10 cellular contexts compared by ENCODE assay signal in genomic region chr6:116633685-116634084, GRCh38. TPM values are rescaled to one million over a fixed set of nuclear protein-coding genes. Genes with fewer than 3 reads are reported as not detected.
DNase-seq lines count a peak whose midpoint lies in the region; ATAC-seq, FAIRE-seq and TF ChIP-seq lines count a peak whose summit lies in the region.
"Had no signal": no experiment of that assay in that cellular context is flagged by ENCODE, and none has a peak within 500 bp of the region (broad histone marks: within the 10 kb centered on the region; RNA-seq: fewer than 3 reads in every experiment).

No MANE protein-coding gene starts in this region.

- SMC1A ChIA-PET in GM12878 (lab: Charles Lee; ENCODE audit: uncharacterized antibody, unreplicated experiment) = interaction anchor here (0.8 kb wide), 1 partner anchor 9 kb away, joined by 3 read pairs; no protein-coding TSS in a partner anchor

- in situ Hi-C loops in GM12878 (cut with MboI) = no loop called here

- no peak for FAIRE-seq in GM12878 (lab: Jason Lieb, UNC)

- BruUV-seq in GM12878 (replicated peaks; lab: Mats Ljungman, UMichigan) = no TSS peak

- no peak overlapping the region for H3K9ac ChIP-seq in Loucy (ENCODE audit: low read depth, low read length, poor library complexity, severe bottlenecking)
- H3K9ac ChIP-seq in GM12878 (ENCODE audit: control insufficient read depth, insufficient read depth, low read length) = no peak overlapping the region

- CTCF ChIA-PET in GM12878 (lab: Yijun Ruan, JAX) = interaction anchor here (0.6 to 1.7 kb wide), 2 partner anchors 14 to 73 kb away, joined by 3 to 4 read pairs; no protein-coding TSS in a partner anchor

- H4K20me1 ChIP-seq in Loucy (ENCODE audit: insufficient read depth, low read length, poor library complexity, severe bottlenecking) (no peaks in the 10 kb centered on the region), GM12878 (ENCODE audit: control insufficient read depth, insufficient read depth) (no peaks in the 10 kb centered on the region), osteoblast (ENCODE audit: insufficient read depth, low read length) (no peaks in the 10 kb centered on the region)

- H2AFZ ChIP-seq in Loucy (ENCODE audit: low read length) (no peak overlapping the region), GM12878 (ENCODE audit: control insufficient read depth, low read depth, low read length) (no peak overlapping the region), osteoblast (ENCODE audit: low read length) (no peak overlapping the region)

- RAD21 ChIA-PET in GM12878 (lab: Charles Lee; ENCODE audit: unreplicated experiment) = no interaction called here

- peaks cover 29% of the 10 kb centered on the region for H3K4me1 ChIP-seq in Loucy (ENCODE audit: insufficient read depth, low read length, poor library complexity, severe bottlenecking)
- no peaks in the 10 kb centered on the region for H3K4me1 ChIP-seq in GM12878 (ENCODE audit: control insufficient read depth, insufficient read depth, low read length)
- no peaks in the 10 kb centered on the region for H3K4me1 ChIP-seq in osteoblast (ENCODE audit: insufficient read depth, low read length)
- H3K4me1 ChIP-seq: SJSA1 had no signal

- no peaks in the 10 kb centered on the region for H3K9me3 ChIP-seq in Loucy (ENCODE audit: insufficient read depth, low read depth, low read length)
- no peaks in the 10 kb centered on the region for H3K9me3 ChIP-seq in GM12878 (replicated peaks; ENCODE audit: control insufficient read depth, insufficient read depth, low read length)
- H3K9me3 ChIP-seq in osteoblast (ENCODE audit: low read depth, low read length) = no peaks in the 10 kb centered on the region
- H3K9me3 ChIP-seq: neutrophil, SJSA1 had no signal

- no peak for TF ChIP-seq RAD21 in GM12878 (IDR thresholded peaks at IDR 0.05; ENCODE audit: insufficient read depth, low read depth, low read length)

- H3K9me2 ChIP-seq in Loucy (replicated peaks; ENCODE audit: low read depth, low read length) = no peaks in the 10 kb centered on the region

- no peak overlapping the region for H3K27ac ChIP-seq in GM12878 (ENCODE audit: control insufficient read depth, insufficient read depth)
- H3K27ac ChIP-seq in osteoblast (ENCODE audit: low read depth, low read length) = no peak overlapping the region
- H3K27ac ChIP-seq: neutrophil, SJSA1 had no signal

- H3K4me2 ChIP-seq in Loucy (ENCODE audit: low read depth, low read length, poor library complexity, severe bottlenecking) (no peak overlapping the region), GM12878 (ENCODE audit: control insufficient read depth, insufficient read depth) (no peak overlapping the region), osteoblast (ENCODE audit: insufficient read depth, low read length) (no peak overlapping the region)

- POLR2A ChIA-PET in GM12878 (lab: Charles Lee) = interaction anchor here (0.5 to 0.6 kb wide), 2 partner anchors 27 to 35 kb away, joined by 3 read pairs; partner anchors contain the start of gene ZUP1

- WGBS in GM12878 (ENCODE audit: insufficient coverage, insufficient replicate concordance, low lambda C conversion rate, missing lambda C conversion rate) = 76% methylated on average over 2 of the region's 2 CpGs

- no peak for TF ChIP-seq EP300 in GM12878 (IDR thresholded peaks at IDR 0.05; ENCODE audit: borderline replicate concordance in 1 of 2, control insufficient read depth in 1 of 2, low read depth in 2 of 2, low read length in 2 of 2)

- no peaks in the 10 kb centered on the region for H3K27me3 ChIP-seq in Loucy (ENCODE audit: insufficient read depth, low read length, poor library complexity, severe bottlenecking)
- H3K27me3 ChIP-seq in GM12878 (replicated peaks in 1 of 2; ENCODE audit: control insufficient read depth in 2 of 2, insufficient read depth in 2 of 2, low read length in 1 of 2) = no peaks in the 10 kb centered on the region
- no peaks in the 10 kb centered on the region for H3K27me3 ChIP-seq in osteoblast (ENCODE audit: insufficient read depth, low read length)
- H3K27me3 ChIP-seq: neutrophil, SJSA1 had no signal

- TF ChIP-seq POLR2A in GM12878 (IDR thresholded peaks at IDR 0.05; ENCODE audit: low read depth, low read length) = no peak

- peaks cover 10% of the 10 kb centered on the region for H3F3A ChIP-seq in Loucy (ENCODE audit: low read depth)

- peak; percentile 6 to 32 for DNase-seq in SHP77 (lab: John Stamatoyannopoulos, UW)
- DNase-seq in SHP77 treated with DMSO at 0.1 percent for 48 hours (lab: John Stamatoyannopoulos, UW) = no peak
- DNase-seq in GM12878 (ENCODE audit: low read depth, low spot score) = no peak
- DNase-seq in osteoblast (ENCODE audit: insufficient read length, low spot score, missing footprints) = no peak
- no peak for DNase-seq in pons (ENCODE audit: low spot score)

- ATAC-seq in GM12878 (peak; percentile 47), GM19324 (IDR thresholded peaks at IDR 0.05; ENCODE audit: low FRiP score, unreplicated experiment) (no peak), HG02798 (IDR thresholded peaks at IDR 0.05; ENCODE audit: poor library complexity, unreplicated experiment) (no peak)

- TF ChIP-seq CTCF in Loucy (conservative IDR thresholded peaks at IDR 0.05; ENCODE audit: low read length) (peak; percentile 58), GM12878 (IDR thresholded peaks at IDR 0.05 in 2 of 3, conservative IDR thresholded peaks at IDR 0.05 in 1 of 3; ENCODE audit: control insufficient read depth in 2 of 3, extremely low read depth in 1 of 3, insufficient read depth in 1 of 3, low read depth in 3 of 3, low read length in 3 of 3) (peak; percentile 17 to 42 (median 21); a peak in 2 of 6 replicates), osteoblast (IDR thresholded peaks at IDR 0.05; ENCODE audit: extremely low read depth, low read depth, low read length) (peak; percentile 20)

- no peaks in the 10 kb centered on the region for H3K79me2 ChIP-seq in Loucy (ENCODE audit: insufficient read depth, low read length)
- H3K79me2 ChIP-seq in GM12878 (ENCODE audit: control insufficient read depth, insufficient read depth, low read length) = no peaks in the 10 kb centered on the region
- peaks cover 2% of the 10 kb centered on the region for H3K79me2 ChIP-seq in osteoblast (ENCODE audit: insufficient read depth, low read length)

- intact Hi-C loops in GM12878 (cut with micrococcal nuclease; ENCODE audit: unreplicated experiment) = no loop called here

- H3K36me3 ChIP-seq in Loucy (ENCODE audit: insufficient read depth, low read length) (peaks cover 29% of the 10 kb centered on the region), GM12878 (ENCODE audit: control insufficient read depth in 2 of 2, insufficient read depth in 2 of 2, low read length in 1 of 2) (peaks cover 3% of the 10 kb centered on the region in 2 experiments; a peak in 3 of 4 replicates), osteoblast (ENCODE audit: insufficient read depth, low read length) (peaks cover 4% of the 10 kb centered on the region)

- H3K4me3 ChIP-seq in Loucy (ENCODE audit: low read length, poor library complexity, severe bottlenecking) = no peak overlapping the region
- no peak overlapping the region for H3K4me3 ChIP-seq in GM12878
- H3K4me3 ChIP-seq in osteoblast (ENCODE audit: insufficient read depth, low read length) = no peak overlapping the region
- H3K4me3 ChIP-seq: SJSA1 had no signal

RNA-seq across cellular contexts. Expression of gene RSPH4A, which starts 17.4 kb away (rescaled TPM):
- total RNA-seq in GM12878 (2013; cell fraction: nucleolus; rRNA removed) = 0.17 and 0.34 TPM in 2 replicates
- 0.23 and 0.27 TPM in 2 replicates for total RNA-seq in GM12878 (2014; rRNA removed)
- 0.22 and 0.28 TPM in 2 replicates for total RNA-seq in GM12878 (2014; rRNA removed; fragmentation: Illumina TruSeq; extraction: Trizol)
- total RNA-seq in GM12878 (2021) = 0.13 and 0.28 TPM in 2 replicates
- polyA plus RNA-seq in GM12878 (2011; ENCODE audit: low read depth) = not detected
- polyA plus RNA-seq in GM12878 (2011; rRNA removed) = 0.08 and 0.10 TPM in 2 replicates
- 0.01 and 0.03 TPM in 2 replicates for polyA plus RNA-seq in GM12878 (2011; cell fraction: cytosol; rRNA removed)
- polyA plus RNA-seq in GM12878 (2011; cell fraction: nucleus; rRNA removed) = 0.16 and 0.48 TPM in 2 replicates
- 0.05 and 0.06 TPM in 2 replicates for polyA plus RNA-seq in GM12878 (2012)
- polyA plus RNA-seq in GM12878 (2014; fragmentation: Illumina TruSeq; extraction: Trizol) = 0.16 and 0.21 TPM in 2 replicates
- polyA plus RNA-seq in GM12878 (2014; fragmentation: Nextera tagmentation; extraction: Ambion mirVana) = under 1 TPM; 0.07 to 0.23 TPM
- 0.08 and 0.23 TPM in 2 replicates for polyA plus RNA-seq in GM12878 (2014; rRNA removed)
- under 1 TPM in 1 of 2 experiments, not detected in 1; 0.09 TPM for polyA plus RNA-seq in GM12878 (2016; fragmentation: Nextera tagmentation; extraction: Ambion mirVana)
- polyA minus RNA-seq in GM12878 (2011; rRNA and poly(A)+ RNA removed) = not detected in 2 replicates
- not detected in 2 replicates for polyA minus RNA-seq in GM12878 (2011; cell fraction: cytosol; rRNA and poly(A)+ RNA removed)
- 0.57 TPM in 1 of 2 replicates, not detected in the other for polyA minus RNA-seq in GM12878 (2011; cell fraction: nucleus; rRNA and poly(A)+ RNA removed)
- total RNA-seq in osteoblast = 0.36 and 0.59 TPM in 2 replicates

RNA-seq across cellular contexts. Expression of gene ZUP1, which starts 34.9 kb away (rescaled TPM):
- 45.4 and 51.5 TPM in 2 replicates for total RNA-seq in GM12878 (2013; cell fraction: nucleolus; rRNA removed)
- total RNA-seq in GM12878 (2014; rRNA removed) (16.5 and 20.8 TPM in 2 replicates), GM12878 (2014; rRNA removed; fragmentation: Illumina TruSeq; extraction: Trizol) (27.0 TPM in 2 replicates), GM12878 (2021) (15.5 and 16.5 TPM in 2 replicates), osteoblast (10.9 and 12.4 TPM in 2 replicates)
- polyA plus RNA-seq in GM12878 (2011; ENCODE audit: low read depth) = 6.1 TPM
- polyA plus RNA-seq in GM12878 (2011; rRNA removed) (24.1 and 41.6 TPM in 2 replicates), GM12878 (2014; fragmentation: Illumina TruSeq; extraction: Trizol) (22.6 and 33.5 TPM in 2 replicates), GM12878 (2014; fragmentation: Nextera tagmentation; extraction: Ambion mirVana) (10 to 100 TPM in 1 of 2 experiments, 1 to 10 TPM in 1; 10.0 to 16.4 TPM), GM12878 (2014; rRNA removed) (13.1 and 14.4 TPM in 2 replicates), GM12878 (2016; fragmentation: Nextera tagmentation; extraction: Ambion mirVana) (10 to 100 TPM; 19.6 to 19.8 TPM)
- 5.8 and 7.2 TPM in 2 replicates for polyA plus RNA-seq in GM12878 (2011; cell fraction: cytosol; rRNA removed)
- 20.8 and 31.8 TPM in 2 replicates for polyA plus RNA-seq in GM12878 (2011; cell fraction: nucleus; rRNA removed)
- polyA plus RNA-seq in GM12878 (2012) = 8.0 and 13.9 TPM in 2 replicates
- polyA minus RNA-seq in GM12878 (2011; rRNA and poly(A)+ RNA removed) = 11.3 TPM in 2 replicates
- polyA minus RNA-seq in GM12878 (2011; cell fraction: cytosol; rRNA and poly(A)+ RNA removed) = 6.9 and 9.8 TPM in 2 replicates
- 16.2 and 20.0 TPM in 2 replicates for polyA minus RNA-seq in GM12878 (2011; cell fraction: nucleus; rRNA and poly(A)+ RNA removed)

RNA-seq across cellular contexts. Expression of gene KPNA5, which starts 47.3 kb away (rescaled TPM):
- 12.5 and 15.5 TPM in 2 replicates for total RNA-seq in GM12878 (2013; cell fraction: nucleolus; rRNA removed)
- 4.2 and 4.8 TPM in 2 replicates for total RNA-seq in GM12878 (2014; rRNA removed)
- total RNA-seq in GM12878 (2014; rRNA removed; fragmentation: Illumina TruSeq; extraction: Trizol) = 7.0 and 7.6 TPM in 2 replicates
- total RNA-seq in GM12878 (2021) = 6.0 and 7.0 TPM in 2 replicates
- polyA plus RNA-seq in GM12878 (2011; ENCODE audit: low read depth) = 1.6 TPM
- 4.8 and 10.6 TPM in 2 replicates for polyA plus RNA-seq in GM12878 (2011; rRNA removed)
- 1.5 and 1.7 TPM in 2 replicates for polyA plus RNA-seq in GM12878 (2011; cell fraction: cytosol; rRNA removed)
- 5.7 and 6.0 TPM in 2 replicates for polyA plus RNA-seq in GM12878 (2011; cell fraction: nucleus; rRNA removed)
- polyA plus RNA-seq in GM12878 (2012) = 3.4 and 4.1 TPM in 2 replicates
- 4.7 and 5.9 TPM in 2 replicates for polyA plus RNA-seq in GM12878 (2014; fragmentation: Illumina TruSeq; extraction: Trizol)
- polyA plus RNA-seq in GM12878 (2014; fragmentation: Nextera tagmentation; extraction: Ambion mirVana) = 1 to 10 TPM; 1.9 to 2.5 TPM
- 2.9 and 4.6 TPM in 2 replicates for polyA plus RNA-seq in GM12878 (2014; rRNA removed)
- polyA plus RNA-seq in GM12878 (2016; fragmentation: Nextera tagmentation; extraction: Ambion mirVana) = 1 to 10 TPM; 3.0 to 4.4 TPM
- polyA minus RNA-seq in GM12878 (2011; rRNA and poly(A)+ RNA removed) = 3.4 and 3.8 TPM in 2 replicates
- polyA minus RNA-seq in GM12878 (2011; cell fraction: cytosol; rRNA and poly(A)+ RNA removed) = 2.6 and 3.6 TPM in 2 replicates
- 3.1 and 5.0 TPM in 2 replicates for polyA minus RNA-seq in GM12878 (2011; cell fraction: nucleus; rRNA and poly(A)+ RNA removed)
- 10.6 and 11.2 TPM in 2 replicates for total RNA-seq in osteoblast

Comparison
In these comparisons a context has a peak if more than half of its experiments do, and no peak if none do; other contexts are left out.
1. DNase-seq: peak in SHP77 (2 of 2); none in SHP77 treated with DMSO at 0.1 percent for 48 hours (single experiment), GM12878 (single experiment), osteoblast (single experiment) and pons (single experiment).
2. Peak in every context shown above with its lines, with median percentiles within 50 percentile points of each other: CTCF ChIP-seq.